ENCODE assay signal across 1 cellular context in the genomic region with DNA sequence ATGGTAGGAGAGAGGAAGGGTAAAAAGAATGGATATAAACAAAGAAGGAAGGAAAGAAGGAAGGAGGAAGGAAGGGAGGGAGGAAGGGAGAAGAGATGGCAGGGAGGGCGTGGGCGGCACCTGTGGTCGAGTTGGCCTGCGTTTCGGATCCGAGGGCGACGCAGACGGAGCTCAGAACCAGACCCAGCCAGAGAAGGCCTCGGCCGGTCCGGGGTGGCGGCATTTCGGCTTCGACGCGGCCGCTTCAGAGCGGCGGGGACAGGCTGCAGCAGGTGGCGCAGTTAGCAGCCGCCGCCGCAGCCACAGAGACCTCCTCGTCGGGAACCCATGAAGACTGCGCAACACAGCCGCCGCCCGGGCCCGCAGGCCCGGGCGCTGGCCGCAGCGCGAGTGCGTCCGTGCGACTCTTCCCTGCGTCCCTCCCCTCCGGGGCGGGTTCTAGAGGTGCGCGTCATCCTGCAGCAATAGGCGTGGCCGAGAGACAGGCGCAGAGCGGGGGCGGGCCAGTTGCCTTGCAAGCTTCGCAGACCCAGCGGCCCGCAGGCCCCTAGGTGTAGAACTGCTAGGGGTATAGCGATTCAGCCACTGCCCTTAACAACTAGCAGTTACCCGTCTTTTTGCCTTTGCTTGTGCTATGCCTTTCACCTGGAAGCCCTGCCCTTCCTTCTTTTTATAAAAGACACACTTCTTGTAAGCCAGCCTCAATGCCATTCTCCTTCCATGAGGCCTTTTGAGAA.
TF ChIP-seq lines count a peak whose summit lies in the region.

A gene with protein sequence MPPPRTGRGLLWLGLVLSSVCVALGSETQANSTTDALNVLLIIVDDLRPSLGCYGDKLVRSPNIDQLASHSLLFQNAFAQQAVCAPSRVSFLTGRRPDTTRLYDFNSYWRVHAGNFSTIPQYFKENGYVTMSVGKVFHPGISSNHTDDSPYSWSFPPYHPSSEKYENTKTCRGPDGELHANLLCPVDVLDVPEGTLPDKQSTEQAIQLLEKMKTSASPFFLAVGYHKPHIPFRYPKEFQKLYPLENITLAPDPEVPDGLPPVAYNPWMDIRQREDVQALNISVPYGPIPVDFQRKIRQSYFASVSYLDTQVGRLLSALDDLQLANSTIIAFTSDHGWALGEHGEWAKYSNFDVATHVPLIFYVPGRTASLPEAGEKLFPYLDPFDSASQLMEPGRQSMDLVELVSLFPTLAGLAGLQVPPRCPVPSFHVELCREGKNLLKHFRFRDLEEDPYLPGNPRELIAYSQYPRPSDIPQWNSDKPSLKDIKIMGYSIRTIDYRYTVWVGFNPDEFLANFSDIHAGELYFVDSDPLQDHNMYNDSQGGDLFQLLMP (minus strand): TSS at position 392 of the 737 bp plus-strand sequence. CDS start 169 bp downstream, at position 223.

TF ChIP-seq in K562, 482 proteins besides CTCF, POLR2A, EP300 and RAD21 (continued from another document and continues in another):
- TF ChIP-seq, protein P1, sequence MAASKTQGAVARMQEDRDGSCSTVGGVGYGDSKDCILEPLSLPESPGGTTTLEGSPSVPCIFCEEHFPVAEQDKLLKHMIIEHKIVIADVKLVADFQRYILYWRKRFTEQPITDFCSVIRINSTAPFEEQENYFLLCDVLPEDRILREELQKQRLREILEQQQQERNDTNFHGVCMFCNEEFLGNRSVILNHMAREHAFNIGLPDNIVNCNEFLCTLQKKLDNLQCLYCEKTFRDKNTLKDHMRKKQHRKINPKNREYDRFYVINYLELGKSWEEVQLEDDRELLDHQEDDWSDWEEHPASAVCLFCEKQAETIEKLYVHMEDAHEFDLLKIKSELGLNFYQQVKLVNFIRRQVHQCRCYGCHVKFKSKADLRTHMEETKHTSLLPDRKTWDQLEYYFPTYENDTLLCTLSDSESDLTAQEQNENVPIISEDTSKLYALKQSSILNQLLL (CRISPR knock-in tag; IDR thresholded peaks at IDR 0.05; ENCODE audit: borderline replicate concordance) = no peak
- 0 out of 2 replicates have a peak, but pooled peaks have one; percentile 21 for TF ChIP-seq KDM2B (CRISPR knock-in tag; IDR thresholded peaks at IDR 0.05)
- no peak; the same call in 1 of the 2 replicates for TF ChIP-seq ZBTB7A (IDR thresholded peaks at IDR 0.05; ENCODE audit: borderline replicate concordance, control insufficient read depth, low read depth, low read length)
- peak; percentile 69 for TF ChIP-seq SMAD4 (CRISPR knock-in tag; conservative IDR thresholded peaks at IDR 0.05)
- TF ChIP-seq, protein P2, sequence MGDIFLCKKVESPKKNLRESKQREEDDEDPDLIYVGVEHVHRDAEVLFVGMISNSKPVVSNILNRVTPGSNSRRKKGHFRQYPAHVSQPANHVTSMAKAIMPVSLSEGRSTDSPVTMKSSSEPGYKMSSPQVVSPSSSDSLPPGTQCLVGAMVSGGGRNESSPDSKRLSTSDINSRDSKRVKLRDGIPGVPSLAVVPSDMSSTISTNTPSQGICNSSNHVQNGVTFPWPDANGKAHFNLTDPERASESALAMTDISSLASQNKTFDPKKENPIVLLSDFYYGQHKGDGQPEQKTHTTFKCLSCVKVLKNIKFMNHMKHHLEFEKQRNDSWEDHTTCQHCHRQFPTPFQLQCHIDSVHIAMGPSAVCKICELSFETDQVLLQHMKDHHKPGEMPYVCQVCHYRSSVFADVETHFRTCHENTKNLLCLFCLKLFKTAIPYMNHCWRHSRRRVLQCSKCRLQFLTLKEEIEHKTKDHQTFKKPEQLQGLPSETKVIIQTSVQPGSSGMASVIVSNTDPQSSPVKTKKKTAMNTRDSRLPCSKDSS (IDR thresholded peaks at IDR 0.05; ENCODE audit: low read depth, partially characterized antibody) = no peak
- TF ChIP-seq ZNF253 (CRISPR knock-in tag; conservative IDR thresholded peaks at IDR 0.05) = no peak
- TF ChIP-seq, protein P3, sequence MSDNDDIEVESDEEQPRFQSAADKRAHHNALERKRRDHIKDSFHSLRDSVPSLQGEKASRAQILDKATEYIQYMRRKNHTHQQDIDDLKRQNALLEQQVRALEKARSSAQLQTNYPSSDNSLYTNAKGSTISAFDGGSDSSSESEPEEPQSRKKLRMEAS (CRISPR knock-in tag; IDR thresholded peaks at IDR 0.05) = no peak
- TF ChIP-seq, protein P4, sequence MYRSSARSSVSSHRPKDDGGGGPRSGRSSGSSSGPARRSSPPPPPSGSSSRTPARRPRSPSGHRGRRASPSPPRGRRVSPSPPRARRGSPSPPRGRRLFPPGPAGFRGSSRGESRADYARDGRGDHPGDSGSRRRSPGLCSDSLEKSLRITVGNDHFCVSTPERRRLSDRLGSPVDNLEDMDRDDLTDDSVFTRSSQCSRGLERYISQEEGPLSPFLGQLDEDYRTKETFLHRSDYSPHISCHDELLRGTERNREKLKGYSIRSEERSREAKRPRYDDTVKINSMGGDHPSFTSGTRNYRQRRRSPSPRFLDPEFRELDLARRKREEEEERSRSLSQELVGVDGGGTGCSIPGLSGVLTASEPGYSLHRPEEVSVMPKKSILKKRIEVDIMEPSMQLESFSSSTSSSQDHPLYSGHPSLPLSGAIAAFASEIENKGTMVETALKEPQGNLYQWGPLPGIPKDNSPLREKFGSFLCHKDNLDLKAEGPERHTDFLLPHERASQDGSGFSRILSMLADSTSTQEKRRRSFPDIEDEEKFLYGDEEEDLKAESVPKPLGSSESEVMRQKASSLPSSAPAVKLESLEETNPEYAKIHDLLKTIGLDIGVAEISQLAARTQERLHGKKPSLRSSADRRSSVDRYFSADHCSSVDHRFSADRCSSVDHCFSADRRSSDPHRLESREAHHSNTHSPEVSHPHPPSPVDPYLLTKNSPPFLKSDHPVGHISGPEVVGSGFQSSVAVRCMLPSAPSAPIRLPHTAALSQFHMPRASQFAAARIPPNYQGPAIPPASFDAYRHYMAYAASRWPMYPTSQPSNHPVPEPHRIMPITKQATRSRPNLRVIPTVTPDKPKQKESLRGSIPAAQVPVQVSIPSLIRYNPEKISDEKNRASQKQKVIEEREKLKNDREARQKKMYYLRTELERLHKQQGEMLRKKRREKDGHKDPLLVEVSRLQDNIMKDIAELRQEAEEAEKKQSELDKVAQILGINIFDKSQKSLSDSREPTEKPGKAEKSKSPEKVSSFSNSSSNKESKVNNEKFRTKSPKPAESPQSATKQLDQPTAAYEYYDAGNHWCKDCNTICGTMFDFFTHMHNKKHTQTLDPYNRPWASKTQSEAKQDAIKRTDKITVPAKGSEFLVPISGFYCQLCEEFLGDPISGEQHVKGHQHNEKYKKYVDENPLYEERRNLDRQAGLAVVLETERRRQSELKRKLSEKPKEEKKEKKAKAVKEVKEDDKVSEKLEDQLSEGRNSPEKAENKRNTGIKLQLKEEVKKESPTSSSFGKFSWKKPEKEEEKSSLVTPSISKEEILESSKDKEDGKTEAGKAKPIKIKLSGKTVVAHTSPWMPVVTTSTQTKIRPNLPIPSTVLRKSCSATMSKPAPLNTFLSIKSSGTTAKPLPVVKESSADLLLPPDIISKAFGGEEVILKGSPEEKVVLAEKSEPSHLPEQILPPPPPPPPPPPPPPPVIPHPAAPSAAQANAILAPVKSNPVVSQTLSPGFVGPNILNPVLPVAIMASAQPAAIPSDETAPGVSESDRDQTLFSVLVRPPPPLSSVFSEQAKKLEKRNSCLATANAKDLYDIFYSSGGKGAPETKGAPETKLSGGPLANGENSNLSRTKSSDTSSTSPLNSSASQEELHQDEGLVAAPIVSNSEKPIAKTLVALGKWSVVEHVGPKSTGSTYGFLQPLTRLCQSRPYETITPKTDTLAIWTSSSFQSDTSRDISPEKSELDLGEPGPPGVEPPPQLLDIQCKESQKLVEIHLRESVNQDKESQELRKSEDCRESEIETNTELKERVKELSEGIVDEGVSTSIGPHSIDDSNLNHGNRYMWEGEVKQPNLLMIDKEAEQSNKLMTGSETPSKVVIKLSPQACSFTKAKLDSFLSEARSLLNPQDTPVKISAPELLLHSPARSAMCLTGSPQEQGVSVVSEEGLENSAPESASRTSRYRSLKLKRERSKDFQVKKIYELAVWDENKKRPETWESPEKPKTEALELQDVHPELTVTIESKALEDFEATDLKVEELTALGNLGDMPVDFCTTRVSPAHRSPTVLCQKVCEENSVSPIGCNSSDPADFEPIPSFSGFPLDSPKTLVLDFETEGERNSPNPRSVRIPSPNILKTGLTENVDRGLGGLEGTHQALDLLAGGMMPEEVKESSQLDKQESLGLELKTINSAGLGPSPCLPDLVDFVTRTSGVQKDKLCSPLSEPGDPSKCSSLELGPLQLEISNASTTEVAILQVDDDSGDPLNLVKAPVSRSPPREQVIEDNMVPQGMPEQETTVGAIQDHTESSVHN (IDR thresholded peaks at IDR 0.05; ENCODE audit: borderline replicate concordance in 1 of 2, low read depth in 1 of 2) = no peak
- TF ChIP-seq, protein P5, sequence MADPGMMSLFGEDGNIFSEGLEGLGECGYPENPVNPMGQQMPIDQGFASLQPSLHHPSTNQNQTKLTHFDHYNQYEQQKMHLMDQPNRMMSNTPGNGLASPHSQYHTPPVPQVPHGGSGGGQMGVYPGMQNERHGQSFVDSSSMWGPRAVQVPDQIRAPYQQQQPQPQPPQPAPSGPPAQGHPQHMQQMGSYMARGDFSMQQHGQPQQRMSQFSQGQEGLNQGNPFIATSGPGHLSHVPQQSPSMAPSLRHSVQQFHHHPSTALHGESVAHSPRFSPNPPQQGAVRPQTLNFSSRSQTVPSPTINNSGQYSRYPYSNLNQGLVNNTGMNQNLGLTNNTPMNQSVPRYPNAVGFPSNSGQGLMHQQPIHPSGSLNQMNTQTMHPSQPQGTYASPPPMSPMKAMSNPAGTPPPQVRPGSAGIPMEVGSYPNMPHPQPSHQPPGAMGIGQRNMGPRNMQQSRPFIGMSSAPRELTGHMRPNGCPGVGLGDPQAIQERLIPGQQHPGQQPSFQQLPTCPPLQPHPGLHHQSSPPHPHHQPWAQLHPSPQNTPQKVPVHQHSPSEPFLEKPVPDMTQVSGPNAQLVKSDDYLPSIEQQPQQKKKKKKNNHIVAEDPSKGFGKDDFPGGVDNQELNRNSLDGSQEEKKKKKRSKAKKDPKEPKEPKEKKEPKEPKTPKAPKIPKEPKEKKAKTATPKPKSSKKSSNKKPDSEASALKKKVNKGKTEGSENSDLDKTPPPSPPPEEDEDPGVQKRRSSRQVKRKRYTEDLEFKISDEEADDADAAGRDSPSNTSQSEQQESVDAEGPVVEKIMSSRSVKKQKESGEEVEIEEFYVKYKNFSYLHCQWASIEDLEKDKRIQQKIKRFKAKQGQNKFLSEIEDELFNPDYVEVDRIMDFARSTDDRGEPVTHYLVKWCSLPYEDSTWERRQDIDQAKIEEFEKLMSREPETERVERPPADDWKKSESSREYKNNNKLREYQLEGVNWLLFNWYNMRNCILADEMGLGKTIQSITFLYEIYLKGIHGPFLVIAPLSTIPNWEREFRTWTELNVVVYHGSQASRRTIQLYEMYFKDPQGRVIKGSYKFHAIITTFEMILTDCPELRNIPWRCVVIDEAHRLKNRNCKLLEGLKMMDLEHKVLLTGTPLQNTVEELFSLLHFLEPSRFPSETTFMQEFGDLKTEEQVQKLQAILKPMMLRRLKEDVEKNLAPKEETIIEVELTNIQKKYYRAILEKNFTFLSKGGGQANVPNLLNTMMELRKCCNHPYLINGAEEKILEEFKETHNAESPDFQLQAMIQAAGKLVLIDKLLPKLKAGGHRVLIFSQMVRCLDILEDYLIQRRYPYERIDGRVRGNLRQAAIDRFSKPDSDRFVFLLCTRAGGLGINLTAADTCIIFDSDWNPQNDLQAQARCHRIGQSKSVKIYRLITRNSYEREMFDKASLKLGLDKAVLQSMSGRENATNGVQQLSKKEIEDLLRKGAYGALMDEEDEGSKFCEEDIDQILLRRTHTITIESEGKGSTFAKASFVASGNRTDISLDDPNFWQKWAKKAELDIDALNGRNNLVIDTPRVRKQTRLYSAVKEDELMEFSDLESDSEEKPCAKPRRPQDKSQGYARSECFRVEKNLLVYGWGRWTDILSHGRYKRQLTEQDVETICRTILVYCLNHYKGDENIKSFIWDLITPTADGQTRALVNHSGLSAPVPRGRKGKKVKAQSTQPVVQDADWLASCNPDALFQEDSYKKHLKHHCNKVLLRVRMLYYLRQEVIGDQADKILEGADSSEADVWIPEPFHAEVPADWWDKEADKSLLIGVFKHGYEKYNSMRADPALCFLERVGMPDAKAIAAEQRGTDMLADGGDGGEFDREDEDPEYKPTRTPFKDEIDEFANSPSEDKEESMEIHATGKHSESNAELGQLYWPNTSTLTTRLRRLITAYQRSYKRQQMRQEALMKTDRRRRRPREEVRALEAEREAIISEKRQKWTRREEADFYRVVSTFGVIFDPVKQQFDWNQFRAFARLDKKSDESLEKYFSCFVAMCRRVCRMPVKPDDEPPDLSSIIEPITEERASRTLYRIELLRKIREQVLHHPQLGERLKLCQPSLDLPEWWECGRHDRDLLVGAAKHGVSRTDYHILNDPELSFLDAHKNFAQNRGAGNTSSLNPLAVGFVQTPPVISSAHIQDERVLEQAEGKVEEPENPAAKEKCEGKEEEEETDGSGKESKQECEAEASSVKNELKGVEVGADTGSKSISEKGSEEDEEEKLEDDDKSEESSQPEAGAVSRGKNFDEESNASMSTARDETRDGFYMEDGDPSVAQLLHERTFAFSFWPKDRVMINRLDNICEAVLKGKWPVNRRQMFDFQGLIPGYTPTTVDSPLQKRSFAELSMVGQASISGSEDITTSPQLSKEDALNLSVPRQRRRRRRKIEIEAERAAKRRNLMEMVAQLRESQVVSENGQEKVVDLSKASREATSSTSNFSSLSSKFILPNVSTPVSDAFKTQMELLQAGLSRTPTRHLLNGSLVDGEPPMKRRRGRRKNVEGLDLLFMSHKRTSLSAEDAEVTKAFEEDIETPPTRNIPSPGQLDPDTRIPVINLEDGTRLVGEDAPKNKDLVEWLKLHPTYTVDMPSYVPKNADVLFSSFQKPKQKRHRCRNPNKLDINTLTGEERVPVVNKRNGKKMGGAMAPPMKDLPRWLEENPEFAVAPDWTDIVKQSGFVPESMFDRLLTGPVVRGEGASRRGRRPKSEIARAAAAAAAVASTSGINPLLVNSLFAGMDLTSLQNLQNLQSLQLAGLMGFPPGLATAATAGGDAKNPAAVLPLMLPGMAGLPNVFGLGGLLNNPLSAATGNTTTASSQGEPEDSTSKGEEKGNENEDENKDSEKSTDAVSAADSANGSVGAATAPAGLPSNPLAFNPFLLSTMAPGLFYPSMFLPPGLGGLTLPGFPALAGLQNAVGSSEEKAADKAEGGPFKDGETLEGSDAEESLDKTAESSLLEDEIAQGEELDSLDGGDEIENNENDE (IDR thresholded peaks at IDR 0.05; ENCODE audit: low read depth, low read length) = no peak
- TF ChIP-seq HCFC1 (IDR thresholded peaks at IDR 0.05; ENCODE audit: low read depth, low read length) = peak; percentile 24; the same call in 1 of the 2 replicates
- TF ChIP-seq BHLHE40 (IDR thresholded peaks at IDR 0.05; ENCODE audit: low read length) = peak; percentile 47
- TF ChIP-seq ZNF165 (CRISPR knock-in tag; IDR thresholded peaks at IDR 0.05; ENCODE audit: borderline replicate concordance) = no peak
- TF ChIP-seq, protein P6, sequence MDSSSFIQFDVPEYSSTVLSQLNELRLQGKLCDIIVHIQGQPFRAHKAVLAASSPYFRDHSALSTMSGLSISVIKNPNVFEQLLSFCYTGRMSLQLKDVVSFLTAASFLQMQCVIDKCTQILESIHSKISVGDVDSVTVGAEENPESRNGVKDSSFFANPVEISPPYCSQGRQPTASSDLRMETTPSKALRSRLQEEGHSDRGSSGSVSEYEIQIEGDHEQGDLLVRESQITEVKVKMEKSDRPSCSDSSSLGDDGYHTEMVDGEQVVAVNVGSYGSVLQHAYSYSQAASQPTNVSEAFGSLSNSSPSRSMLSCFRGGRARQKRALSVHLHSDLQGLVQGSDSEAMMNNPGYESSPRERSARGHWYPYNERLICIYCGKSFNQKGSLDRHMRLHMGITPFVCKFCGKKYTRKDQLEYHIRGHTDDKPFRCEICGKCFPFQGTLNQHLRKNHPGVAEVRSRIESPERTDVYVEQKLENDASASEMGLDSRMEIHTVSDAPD (CRISPR knock-in tag; IDR thresholded peaks at IDR 0.05) = no peak
- no peak for TF ChIP-seq ZKSCAN3 (CRISPR knock-in tag; IDR thresholded peaks at IDR 0.05)
- no peak for TF ChIP-seq ARID1B (IDR thresholded peaks at IDR 0.05)
- no peak for TF ChIP-seq NFIX (CRISPR knock-in tag; IDR thresholded peaks at IDR 0.05; ENCODE audit: low read depth)
- no peak for TF ChIP-seq ZNF134 (CRISPR knock-in tag; conservative IDR thresholded peaks at IDR 0.05)
- peak; percentile 65 for TF ChIP-seq SUPT5H (IDR thresholded peaks at IDR 0.05)
- TF ChIP-seq ZNF311 (CRISPR knock-in tag; IDR thresholded peaks at IDR 0.05) = no peak
